ENCODE assay signal across 6 cellular contexts in the genomic region with DNA sequence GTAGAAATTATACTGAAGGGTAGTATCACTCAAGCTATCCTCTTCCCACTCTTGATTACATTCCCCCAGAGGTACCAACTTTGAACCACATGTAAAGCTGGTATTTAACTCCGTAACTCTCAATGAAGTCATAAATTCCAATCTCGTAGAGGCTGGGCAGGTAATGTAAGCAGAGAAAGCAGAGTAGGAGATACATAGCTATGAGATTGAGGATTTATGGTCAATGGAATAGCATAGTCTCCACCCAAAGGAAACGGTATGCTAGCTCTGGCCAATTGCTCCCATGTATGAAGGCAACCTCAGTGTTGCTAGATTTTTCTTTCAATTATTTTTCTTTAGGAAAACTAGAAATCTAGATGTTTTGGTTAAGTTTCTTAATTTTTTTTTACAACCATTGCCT.
"Had no signal": no experiment of that assay in that cellular context is flagged by ENCODE, and none has a peak within 500 bp of the region (broad histone marks: within the 10 kb centered on the region; RNA-seq: fewer than 3 reads in every experiment).

No MANE protein-coding gene starts in this region.

- H3K4me3 ChIP-seq: GM23338 had no signal

- ATAC-seq: GM23338, HepG2 had no signal

- DNase-seq: H9, HCEC 1CT had no signal

- FAIRE-seq: H1, H54, HepG2 had no signal
